ENCODE assay signal across 7 cellular contexts in genomic region chr15:45454825-45455224, GRCh38.
DNase-seq lines count a peak whose midpoint lies in the region; ATAC-seq lines count a peak whose summit lies in the region.

No MANE protein-coding gene starts in this region.

- H3K36me3 Mint-ChIP-seq in activated naive CD4-positive, alpha-beta T cell treated with anti-CD3 and anti-CD28 coated beads, Interleukin-2, amount 10 ng/mL, durations not matched to agents 7 days and 5 days = no peaks in the 10 kb centered on the region

- ATAC-seq in GM18861 (IDR thresholded peaks at IDR 0.05; ENCODE audit: unreplicated experiment) = peak; percentile 52
- ATAC-seq in HG03025 (IDR thresholded peaks at IDR 0.05; ENCODE audit: low FRiP score, unreplicated experiment) = peak; percentile 51

- H3K4me3 Mint-ChIP-seq in activated naive CD4-positive, alpha-beta T cell treated with anti-CD3 and anti-CD28 coated beads, Interleukin-2, amount 10 ng/mL, durations not matched to agents 7 days and 5 days = peak overlapping the region; percentile 20

- H3K9me3 Mint-ChIP-seq in activated naive CD4-positive, alpha-beta T cell treated with anti-CD3 and anti-CD28 coated beads, Interleukin-2, amount 10 ng/mL, durations not matched to agents 7 days and 5 days = peaks cover 2% of the 10 kb centered on the region

- peaks cover 52% of the 10 kb centered on the region for H3K4me1 Mint-ChIP-seq in activated naive CD4-positive, alpha-beta T cell treated with anti-CD3 and anti-CD28 coated beads, Interleukin-2, amount 10 ng/mL, durations not matched to agents 7 days and 5 days

- H3K27me3 Mint-ChIP-seq in activated naive CD4-positive, alpha-beta T cell treated with anti-CD3 and anti-CD28 coated beads, Interleukin-2, amount 10 ng/mL, durations not matched to agents 7 days and 5 days = peaks cover 18% of the 10 kb centered on the region

- CTCF ChIA-PET in activated naive CD4-positive, alpha-beta T cell treated with anti-CD3 and anti-CD28 coated beads, Interleukin-2, amount 10 ng/mL, durations not matched to agents 7 days and 5 days (lab: Charles Lee) = interaction anchor here (1.0 to 10.7 kb wide), 7 partner anchors 20 to 250 kb away, joined by 3 to 138 read pairs (median 6); no protein-coding TSS in a partner anchor

- peak overlapping the region; percentile 84 for H3K27ac Mint-ChIP-seq in activated naive CD4-positive, alpha-beta T cell treated with anti-CD3 and anti-CD28 coated beads, Interleukin-2, amount 10 ng/mL, durations not matched to agents 7 days and 5 days

- DNase-seq in SIG-M5 (lab: John Stamatoyannopoulos, UW) (peak; percentile 74), iPS-NIHi11 (ENCODE audit: low spot score) (peak; percentile 53), NCI-H82 (lab: John Stamatoyannopoulos, UW) (no peak)
- peak; percentile 87 for DNase-seq in activated naive CD4-positive, alpha-beta T cell treated with anti-CD3 and anti-CD28 coated beads, Interleukin-2, amount 10 ng/mL, durations not matched to agents 7 days and 5 days
- DNase-seq in stimulated activated CD4-positive, alpha-beta T cell treated with anti-CD3 and anti-CD28 coated beads, TNF-alpha, amount 100 ng/mL, for 24 hours (ENCODE audit: low read depth in 3 of 3) = peak; percentile 28 to 71 (median 34)
